In the genomic region with DNA sequence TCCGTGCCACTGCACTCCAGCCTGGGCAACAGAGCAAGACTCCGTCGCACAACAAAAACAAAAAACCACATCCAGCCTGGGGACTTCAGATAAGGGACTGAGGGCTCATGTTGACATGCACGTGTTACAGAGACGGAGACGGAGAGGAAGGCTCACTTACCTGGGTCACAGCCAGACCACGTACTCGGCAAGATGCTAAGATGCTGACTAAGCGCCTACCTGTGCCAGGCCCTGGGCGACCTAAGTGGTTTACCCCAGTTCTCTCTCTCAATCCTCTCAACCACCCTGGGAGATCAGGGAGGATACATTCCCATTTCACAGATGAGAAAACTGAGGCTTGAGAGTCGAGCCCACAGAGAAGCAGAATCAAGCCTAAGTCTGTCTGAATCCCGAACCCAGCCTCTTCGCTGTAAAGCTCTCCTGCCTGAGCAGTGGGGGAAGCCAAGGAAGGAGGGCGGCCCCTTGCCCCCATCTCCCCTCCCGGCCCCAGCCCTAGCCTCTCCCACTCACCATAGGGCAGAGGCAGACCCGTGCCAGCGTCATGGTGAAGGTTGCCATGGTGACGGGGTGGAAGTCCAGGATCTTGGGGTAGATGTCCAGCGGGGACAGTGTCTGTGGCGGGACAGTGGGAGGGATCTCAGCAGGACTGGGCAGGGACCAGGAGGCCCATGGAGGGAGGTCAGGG, we compare ENCODE assay signal across 14 cellular contexts. TPM values are rescaled to one million over a fixed set of nuclear protein-coding genes. Genes with fewer than 3 reads are reported as not detected.
"Had no signal": no experiment of that assay in that cellular context is flagged by ENCODE, and none has a peak within 500 bp of the region (broad histone marks: within the 10 kb centered on the region; RNA-seq: fewer than 3 reads in every experiment).

No MANE protein-coding gene starts in this region.

- H3K4me1 ChIP-seq: adrenal gland, colonic mucosa had no signal

- H3K4me3 ChIP-seq: adrenal gland, colonic mucosa had no signal

- FAIRE-seq: keratinocyte had no signal

- H3K36me3 ChIP-seq: colonic mucosa had no signal

- DNase-seq: activated naive CD4-positive, alpha-beta T cell treated with anti-CD3 and anti-CD28 coated beads, Interleukin-2, amount 50 U/mL, for 16 hours; adrenal gland; caudate nucleus; colonic mucosa; effector CD4-positive, alpha-beta T cell; foreskin melanocyte; left ventricle myocardium superior; mesenchymal stem cell; occipital lobe; stimulated activated CD4-positive, alpha-beta T cell treated with anti-CD3 and anti-CD28 coated beads, Interleukin-12 subunit alpha, Interleukin-12 subunit beta, amount 100 ng/mL, for 4 hours; stimulated activated naive CD4-positive, alpha-beta T cell treated with Interleukin-2 at 50 U/mL for 16 hours; T-helper 2 cell; trophoblast cell had no signal

- ATAC-seq: left ventricle myocardium superior had no signal

- H3K27me3 ChIP-seq: adrenal gland, colonic mucosa had no signal

- H3K27ac ChIP-seq: adrenal gland, colonic mucosa had no signal

- H3K9me3 ChIP-seq: adrenal gland, colonic mucosa had no signal

RNA-seq across cellular contexts. Expression of a gene that starts 16.4 kb away (rescaled TPM):
- total RNA-seq: colonic mucosa, left ventricle myocardium superior had no signal

RNA-seq across cellular contexts. Expression of a gene that starts 34.2 kb away (rescaled TPM):
- polyA plus RNA-seq: keratinocyte had no signal

RNA-seq across cellular contexts. Expression of a gene that starts 48.0 kb away (rescaled TPM):
- total RNA-seq: occipital lobe had no signal
